ENCODE assay signal across 11 cellular contexts in the genomic region with DNA sequence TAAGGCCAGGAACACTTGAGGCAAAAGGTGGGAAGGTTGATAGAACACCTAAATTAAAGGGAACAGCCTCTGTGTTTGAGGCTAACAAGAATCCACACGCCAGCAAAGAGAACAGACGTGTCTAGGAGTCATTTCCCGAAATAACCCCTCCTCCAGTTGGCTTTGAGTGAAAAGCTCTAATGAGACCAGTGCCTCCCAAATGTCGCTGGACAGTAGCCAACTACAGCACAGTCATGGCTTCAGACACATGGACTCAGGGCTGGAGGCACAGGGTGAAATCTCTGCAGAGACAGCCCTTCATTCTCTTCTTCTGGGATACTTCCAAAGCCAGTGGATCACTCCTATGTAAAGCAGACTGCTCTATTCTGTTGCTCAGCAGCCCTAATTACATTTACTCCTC. TPM values are rescaled to one million over a fixed set of nuclear protein-coding genes. Genes with fewer than 3 reads are reported as not detected.
A peak's percentile ranks its signal among the peaks of the same experiment; 100 is the strongest.
DNase-seq lines count a peak whose midpoint lies in the region; TF ChIP-seq lines count a peak whose summit lies in the region.
"Had no signal": no experiment of that assay in that cellular context is flagged by ENCODE, and none has a peak within 500 bp of the region (broad histone marks: within the 10 kb centered on the region; RNA-seq: fewer than 3 reads in every experiment).

No MANE protein-coding gene starts in this region.

- H3K27me3 ChIP-seq in esophagus (ENCODE audit: control insufficient read depth in 1 of 2, insufficient read depth in 2 of 2, low read length in 2 of 2) = no peaks in the 10 kb centered on the region

- H3K9me3 ChIP-seq in esophagus (ENCODE audit: control insufficient read depth in 2 of 2, insufficient read depth in 1 of 2, low read depth in 1 of 2, low read length in 1 of 2) = no peaks in the 10 kb centered on the region
- H3K9me3 ChIP-seq: lower lobe of right lung had no signal

- peak; percentile 89 for DNase-seq in AG10803 (ENCODE audit: low read depth)
- peak; percentile 64 for DNase-seq in NCI-H524 treated with DMSO at 0.1 percent for 48 hours (lab: John Stamatoyannopoulos, UW)
- DNase-seq in midbrain (lab: John Stamatoyannopoulos, UW) = peak; percentile 22
- DNase-seq in SIG-M5 treated with dmso at 0.1 percent for 504 hours (lab: John Stamatoyannopoulos, UW; ENCODE audit: unreplicated experiment) = no peak
- no peak for DNase-seq in chondrocyte (ENCODE audit: low spot score)
- no peak for DNase-seq in stimulated activated naive CD4-positive, alpha-beta T cell (lab: John Stamatoyannopoulos, UW)
- no peak for DNase-seq in activated CD8-positive, alpha-beta memory T cell treated with anti-CD3 and anti-CD28 coated beads, Interleukin-2, amount 50 U/mL, for 4 hours
- DNase-seq: lower lobe of right lung had no signal

- peak overlapping the region; percentile 58 to 76 for H3K27ac ChIP-seq in esophagus (ENCODE audit: low read depth in 2 of 2, low read length in 1 of 2)
- H3K27ac ChIP-seq: C4-2B, lower lobe of right lung had no signal

- 23 to 31% methylated on average over 4 of the region's 4 CpGs for WGBS in esophagus, 2 donors

- H3K36me3 ChIP-seq in esophagus (ENCODE audit: control insufficient read depth in 2 of 2, insufficient read depth in 2 of 2, low read length in 1 of 2) = no peaks in the 10 kb centered on the region
- H3K36me3 ChIP-seq: lower lobe of right lung had no signal

- H3K4me3 Mint-ChIP-seq in chondrocyte (ENCODE audit: unreplicated experiment) = no peak overlapping the region

- H3K4me3 ChIP-seq in AG10803 (ENCODE audit: low read length) (no peak overlapping the region), esophagus (ENCODE audit: low read depth in 1 of 2, low read length in 2 of 2) (no peak overlapping the region)
- H3K4me3 ChIP-seq: lower lobe of right lung had no signal

- H3K27me3 Mint-ChIP-seq in chondrocyte (ENCODE audit: low read depth) = peaks cover 5% of the 10 kb centered on the region

- H3K4me1 Mint-ChIP-seq in chondrocyte (ENCODE audit: low read depth) = peaks cover 15% of the 10 kb centered on the region

- peaks cover 2 to 9% of the 10 kb centered on the region in 2 donors for H3K4me1 ChIP-seq in esophagus (ENCODE audit: control insufficient read depth in 2 of 2, insufficient read depth in 2 of 2, low read length in 1 of 2)
- H3K4me1 ChIP-seq: lower lobe of right lung had no signal

- TF ChIP-seq CTCF in AG10803 (conservative IDR thresholded peaks at IDR 0.05; ENCODE audit: low read length) (no peak), chondrocyte (IDR thresholded peaks at IDR 0.05) (no peak)

- H3K27ac Mint-ChIP-seq in chondrocyte (ENCODE audit: unreplicated experiment) = no peak overlapping the region
- H3K27ac Mint-ChIP-seq: activated naive CD4-positive, alpha-beta T cell treated with anti-CD3 and anti-CD28 coated beads, Interleukin-2, amount 50 U/mL, for 72 hours had no signal

- H3K9me3 Mint-ChIP-seq in chondrocyte (ENCODE audit: low read depth) = no peaks in the 10 kb centered on the region
- H3K9me3 Mint-ChIP-seq: activated naive CD4-positive, alpha-beta T cell treated with anti-CD3 and anti-CD28 coated beads, Interleukin-2, amount 50 U/mL, for 72 hours had no signal

- H3K36me3 Mint-ChIP-seq in chondrocyte (ENCODE audit: low read depth) = no peaks in the 10 kb centered on the region
- H3K36me3 Mint-ChIP-seq: activated naive CD4-positive, alpha-beta T cell treated with anti-CD3 and anti-CD28 coated beads, Interleukin-2, amount 50 U/mL, for 72 hours had no signal

RNA-seq across cellular contexts. Expression of a gene that starts 49.6 kb away (rescaled TPM):
- 10 to 100 TPM; 23.3 to 28.7 TPM for polyA plus RNA-seq in esophagus
- 13.2 to 14.7 TPM (median 14.2 TPM) in 3 replicates for total RNA-seq in chondrocyte

RNA-seq across cellular contexts. Expression of a gene that starts 50.0 kb away (rescaled TPM):
- polyA plus RNA-seq in esophagus = 10 to 100 TPM; 44.8 to 45.9 TPM
- 80.9 to 90.9 TPM (median 86.1 TPM) in 3 replicates for total RNA-seq in chondrocyte

Comparison
In these comparisons a context has a peak if more than half of its experiments do, and no peak if none do; other contexts are left out.
1. DNase-seq: peak in AG10803 (single experiment), NCI-H524 treated with DMSO at 0.1 percent for 48 hours (single experiment) and midbrain (single experiment); none in SIG-M5 treated with dmso at 0.1 percent for 504 hours (single experiment), chondrocyte (single experiment), stimulated activated naive CD4-positive, alpha-beta T cell (0 of 6) and activated CD8-positive, alpha-beta memory T cell treated with anti-CD3 and anti-CD28 coated beads, Interleukin-2, amount 50 U/mL, for 4 hours (single experiment).